In the genomic region with DNA sequence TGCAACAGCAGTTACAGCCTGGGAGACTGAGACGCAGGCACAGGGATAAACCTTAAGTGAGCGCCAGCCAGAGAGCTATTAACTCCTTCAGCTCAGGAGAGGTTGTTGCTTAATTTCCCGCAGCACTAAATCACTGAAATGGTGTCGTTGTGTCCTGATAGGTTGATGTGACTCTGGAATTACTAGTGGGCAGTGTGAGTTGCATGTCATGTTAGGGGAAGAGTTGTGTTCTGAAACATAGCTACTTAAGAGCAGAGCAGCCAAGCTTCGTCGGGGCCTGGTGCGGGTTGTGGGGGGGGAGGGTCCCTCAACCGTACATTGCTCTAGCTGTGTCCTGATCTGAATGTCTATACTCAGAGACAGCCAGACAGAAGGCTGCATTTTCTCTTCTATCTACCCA, we compare ENCODE assay signal across 22 cellular contexts.
"Had no signal": no experiment of that assay in that cellular context is flagged by ENCODE, and none has a peak within 500 bp of the region (broad histone marks: within the 10 kb centered on the region; RNA-seq: fewer than 3 reads in every experiment).

No MANE protein-coding gene starts in this region.

- H3K36me3 ChIP-seq: prostate gland, sigmoid colon, stomach, thoracic aorta, transverse colon had no signal

- H3K4me1 Mint-ChIP-seq: natural killer cell had no signal

- H3K4me3 Mint-ChIP-seq: dendritic cell treated with granulocyte-macrophage colony-stimulating factor and Interleukin-4, amounts not matched to agents 40 ng/mL and 50 ng/mL, for 4 days; effector memory CD8-positive, alpha-beta T cell; natural killer cell had no signal

- H2AFZ ChIP-seq: parathyroid adenoma had no signal

- ATAC-seq: effector memory CD8-positive, alpha-beta T cell; foreskin keratinocyte; left lobe of liver; natural killer cell had no signal

- H3K9me3 Mint-ChIP-seq: dendritic cell treated with granulocyte-macrophage colony-stimulating factor and Interleukin-4, amounts not matched to agents 40 ng/mL and 50 ng/mL, for 4 days; effector memory CD8-positive, alpha-beta T cell; natural killer cell had no signal

- H3K27ac ChIP-seq: epithelial cell of prostate, esophagus squamous epithelium, foreskin keratinocyte, parathyroid adenoma, prostate gland, skin epidermis, stomach, thoracic aorta, transverse colon had no signal

- FAIRE-seq: colon had no signal

- H3K36me3 Mint-ChIP-seq: natural killer cell had no signal

- H3K4me1 ChIP-seq: esophagus squamous epithelium, foreskin keratinocyte, parathyroid adenoma, prostate gland, sigmoid colon, stomach, transverse colon had no signal

- H3K4me3 ChIP-seq: esophagus squamous epithelium, prostate gland, sigmoid colon, skin epidermis, stomach, thoracic aorta, transverse colon had no signal

- DNase-seq: cerebellar nuclear complex; effector memory CD8-positive, alpha-beta T cell; esophagus squamous epithelium; foreskin keratinocyte; head of caudate nucleus; hippocampal formation; mammary epithelial cell; natural killer cell; sigmoid colon; stimulated activated CD4-positive, alpha-beta T cell treated with anti-CD3 and anti-CD28 coated beads, Interleukin-12 subunit alpha, Interleukin-12 subunit beta, amount 100 ng/mL, for 4 hours; stimulated activated naive CD4-positive, alpha-beta T cell; stomach; substantia nigra; transverse colon had no signal

- H3K79me2 ChIP-seq: parathyroid adenoma had no signal

- H3K27me3 ChIP-seq: esophagus squamous epithelium, foreskin keratinocyte, sigmoid colon, transverse colon had no signal

- H3K9me3 ChIP-seq: esophagus squamous epithelium, prostate gland, sigmoid colon, stomach, thoracic aorta, transverse colon had no signal

- H3K27ac Mint-ChIP-seq: dendritic cell treated with granulocyte-macrophage colony-stimulating factor and Interleukin-4, amounts not matched to agents 40 ng/mL and 50 ng/mL, for 4 days; effector memory CD8-positive, alpha-beta T cell; natural killer cell had no signal

- H3K9ac ChIP-seq: parathyroid adenoma had no signal
